Comparison of ENCODE assay signal across 21 cellular contexts in the genomic region with DNA sequence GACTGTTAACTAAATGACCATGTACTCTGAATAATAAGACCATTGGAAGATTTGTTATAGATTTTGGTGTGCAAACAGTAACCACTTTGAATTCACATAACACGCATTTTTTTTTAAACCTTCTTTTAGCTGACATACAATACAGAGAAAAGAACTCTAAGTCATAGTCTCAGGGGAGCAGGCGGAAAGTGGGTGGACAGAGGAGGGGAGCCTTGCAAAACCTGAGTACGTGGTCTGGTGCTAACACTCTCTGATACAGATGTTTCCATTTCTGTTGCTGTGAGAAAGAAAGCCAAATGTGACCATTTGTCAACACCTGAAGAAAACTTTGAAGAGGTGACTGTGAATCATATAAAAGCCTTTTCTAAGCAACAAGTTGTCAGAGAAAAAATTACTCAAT.
DNase-seq lines count a peak whose midpoint lies in the region; ATAC-seq and TF ChIP-seq lines count a peak whose summit lies in the region.
"Had no signal": no experiment of that assay in that cellular context is flagged by ENCODE, and none has a peak within 500 bp of the region (broad histone marks: within the 10 kb centered on the region; RNA-seq: fewer than 3 reads in every experiment).

No MANE protein-coding gene starts in this region.

- H4K8ac ChIP-seq in trophoblast cell (ENCODE audit: low read depth, low read length): no peak overlapping the region

- DNase-seq in trophoblast cell: no peak
- DNase-seq in tibial nerve (ENCODE audit: low spot score in 2 of 2): no peak
- no peak for DNase-seq in ovary
- no peak for DNase-seq in NK-92 (lab: John Stamatoyannopoulos, UW; ENCODE audit: unreplicated experiment)
- DNase-seq: ACHN; AML-193; BE2C; CD4-positive, alpha-beta T cell; CD8-positive, alpha-beta memory T cell; DMS 273 treated with DMSO at 0.1 percent for 48 hours; DMS79; EL; GDM1; H9 had no signal

- no peaks in the 10 kb centered on the region for H3K36me3 ChIP-seq in trophoblast cell (ENCODE audit: control insufficient read depth in 1 of 2, insufficient read depth in 2 of 2, low read length in 2 of 2)
- no peaks in the 10 kb centered on the region for H3K36me3 ChIP-seq in tibial nerve
- H3K36me3 ChIP-seq in ovary: no peaks in the 10 kb centered on the region
- H3K36me3 ChIP-seq: BE2C; BLaER1 treated with 17β-estradiol and CSF1 and Interleukin-3, amounts not matched to agents 10 nM and 100 nM had no signal

- H3K4me3 ChIP-seq in trophoblast cell (ENCODE audit: low read depth, low read length) (no peak overlapping the region), tibial nerve (no peak overlapping the region), ovary (no peak overlapping the region)
- H3K4me3 ChIP-seq: A549; BLaER1 treated with 17β-estradiol and CSF1 and Interleukin-3, amounts not matched to agents 10 nM and 100 nM; GM23338 had no signal

- H2AFZ ChIP-seq in trophoblast cell (ENCODE audit: insufficient read depth, low read length, poor library complexity): no peak overlapping the region
- H2AFZ ChIP-seq: GM23338 had no signal

- intact Hi-C loops in ovary (cut with DNase I): no loop called here

- TF ChIP-seq POLR2A in tibial nerve (IDR thresholded peaks at IDR 0.05): no peak
- TF ChIP-seq POLR2A in ovary (IDR thresholded peaks at IDR 0.05): no peak

- no peak overlapping the region for H2BK120ac ChIP-seq in trophoblast cell (ENCODE audit: insufficient read depth, low read length, poor library complexity)

- H3K14ac ChIP-seq in trophoblast cell (ENCODE audit: low read length): no peak overlapping the region

- TF ChIP-seq EP300 in tibial nerve (IDR thresholded peaks at IDR 0.05) (no peak), ovary (IDR thresholded peaks at IDR 0.05) (no peak)

- H3K27me3 ChIP-seq in trophoblast cell (ENCODE audit: insufficient read depth, low read length) (no peaks in the 10 kb centered on the region), tibial nerve (no peaks in the 10 kb centered on the region), ovary (no peaks in the 10 kb centered on the region)
- H3K27me3 ChIP-seq: BE2C; BLaER1 treated with 17β-estradiol and CSF1 and Interleukin-3, amounts not matched to agents 10 nM and 100 nM had no signal

- H3K4me1 ChIP-seq in trophoblast cell (ENCODE audit: control insufficient read depth in 1 of 2, insufficient read depth in 2 of 2, low read length in 2 of 2) (no peaks in the 10 kb centered on the region), tibial nerve (no peaks in the 10 kb centered on the region), ovary (ENCODE audit: insufficient read depth) (no peaks in the 10 kb centered on the region)
- H3K4me1 ChIP-seq: A549; BE2C; BLaER1 treated with 17β-estradiol and CSF1 and Interleukin-3, amounts not matched to agents 10 nM and 100 nM had no signal

- no CpG with 5 or more reads among the region's 3 CpGs for WGBS in trophoblast cell (ENCODE audit: extremely low coverage, insufficient coverage, insufficient read length)
- 66 to 73% methylated on average over 3 of the region's 3 CpGs for WGBS in tibial nerve, 2 donors
- WGBS in ovary, 3 donors: 66 to 79% (median 70%) methylated on average over 3 of the region's 3 CpGs

- no peak for TF ChIP-seq CTCF in tibial nerve (IDR thresholded peaks at IDR 0.05)
- no peak for TF ChIP-seq CTCF in ovary (IDR thresholded peaks at IDR 0.05)

- no peak overlapping the region for H3K4me2 ChIP-seq in trophoblast cell (ENCODE audit: low read length)
- H3K4me2 ChIP-seq: A549; BLaER1 treated with 17β-estradiol and CSF1 and Interleukin-3, amounts not matched to agents 10 nM and 100 nM; GM23338 had no signal

- H4K12ac ChIP-seq in trophoblast cell (ENCODE audit: low read depth, low read length): no peak overlapping the region

- no peak overlapping the region for H3K4ac ChIP-seq in trophoblast cell (ENCODE audit: low read depth, low read length)

- H3K9me3 ChIP-seq in trophoblast cell (ENCODE audit: insufficient read depth, low read depth, low read length): no peaks in the 10 kb centered on the region
- H3K9me3 ChIP-seq in tibial nerve: no peaks in the 10 kb centered on the region
- H3K9me3 ChIP-seq in ovary: no peaks in the 10 kb centered on the region
- H3K9me3 ChIP-seq: A549; BE2C; BLaER1 treated with 17β-estradiol and CSF1 and Interleukin-3, amounts not matched to agents 10 nM and 100 nM had no signal

- no peak overlapping the region for H2AK5ac ChIP-seq in trophoblast cell (ENCODE audit: low read length)

- H2BK12ac ChIP-seq in trophoblast cell (ENCODE audit: low read length): no peak overlapping the region

- H4K91ac ChIP-seq in trophoblast cell (ENCODE audit: low read depth, low read length): no peak overlapping the region

- H3K27ac ChIP-seq in trophoblast cell (ENCODE audit: low read depth, low read length) (no peak overlapping the region), tibial nerve (no peak overlapping the region), ovary (no peak overlapping the region)
- H3K27ac ChIP-seq: 22Rv1; A549; BLaER1 treated with 17β-estradiol and CSF1 and Interleukin-3, amounts not matched to agents 10 nM and 100 nM had no signal

- no peaks in the 10 kb centered on the region for H3K79me1 ChIP-seq in trophoblast cell (ENCODE audit: low read length)

- no peak overlapping the region for H3K18ac ChIP-seq in trophoblast cell (ENCODE audit: low read length)

- H3K9ac ChIP-seq in trophoblast cell (ENCODE audit: low read length): no peak overlapping the region
- H3K9ac ChIP-seq: BLaER1 treated with 17β-estradiol and CSF1 and Interleukin-3, amounts not matched to agents 10 nM and 100 nM had no signal

- H3K79me2 ChIP-seq in trophoblast cell (ENCODE audit: control insufficient read depth, insufficient read depth, low read length, poor library complexity): no peaks in the 10 kb centered on the region

- no peak overlapping the region for H2BK5ac ChIP-seq in trophoblast cell (ENCODE audit: low read depth, low read length, poor library complexity)

- peak overlapping the region; percentile 21 for H3K23ac ChIP-seq in trophoblast cell (ENCODE audit: low read length)

- ATAC-seq in GM18520 (IDR thresholded peaks at IDR 0.05; ENCODE audit: unreplicated experiment): peak; percentile 43
- ATAC-seq in HG02798 (IDR thresholded peaks at IDR 0.05; ENCODE audit: poor library complexity, unreplicated experiment): peak; percentile 54
- ATAC-seq: A549, GM23338, HCT116 had no signal
